Comparison of ENCODE assay signal across 1 cellular context in genomic region chr14:32201816-32202467, GRCh38.
A peak's percentile ranks its signal among the peaks of the same experiment; 100 is the strongest.
TF ChIP-seq lines count a peak whose summit lies in the region.

TSS of gene RNU6-7 (plus strand) at chr14:32202045.

TF ChIP-seq in HEK293, 187 proteins besides CTCF, POLR2A, EP300 and RAD21 (continued from another document and continues in another):
- TF ChIP-seq HIC1 (tag by site-specific recombination; IDR thresholded peaks at IDR 0.05) = no peak
- peak; percentile 4; the same call in 1 of the 2 replicates for TF ChIP-seq GFI1B (tag by site-specific recombination; IDR thresholded peaks at IDR 0.05)
- 0 out of 2 replicates have a peak, but pooled peaks have one; percentile 18 for TF ChIP-seq ZNF394 (tag by site-specific recombination; IDR thresholded peaks at IDR 0.05; ENCODE audit: borderline replicate concordance)
- 0 out of 2 replicates have a peak, but pooled peaks have one; percentile 38 for TF ChIP-seq ZNF561 (tag by site-specific recombination; IDR thresholded peaks at IDR 0.05; ENCODE audit: borderline replicate concordance)
- no peak for TF ChIP-seq ZNF830 (tag by site-specific recombination; IDR thresholded peaks at IDR 0.05; ENCODE audit: low read depth)
- no peak for TF ChIP-seq ZNF768 (tag by site-specific recombination; IDR thresholded peaks at IDR 0.05)
- TF ChIP-seq MYNN (tag by site-specific recombination; IDR thresholded peaks at IDR 0.05; ENCODE audit: borderline replicate concordance) = no peak
- TF ChIP-seq ZNF529 (tag by site-specific recombination; IDR thresholded peaks at IDR 0.05; ENCODE audit: insufficient replicate concordance) = no peak
- TF ChIP-seq ATF2 (tag by site-specific recombination; IDR thresholded peaks at IDR 0.05; ENCODE audit: low read depth) = no peak
- no peak for TF ChIP-seq KLF10 (tag by site-specific recombination; IDR thresholded peaks at IDR 0.05)
- TF ChIP-seq ZNF692 (tag by site-specific recombination; IDR thresholded peaks at IDR 0.05) = no peak; the same call in 1 of the 2 replicates
- no peak for TF ChIP-seq ZNF114 (tag by site-specific recombination; IDR thresholded peaks at IDR 0.05)
- TF ChIP-seq ZNF670 (tag by site-specific recombination; IDR thresholded peaks at IDR 0.05; ENCODE audit: low read depth) = no peak
- TF ChIP-seq ZNF280C (tag by site-specific recombination; IDR thresholded peaks at IDR 0.05) = no peak
- no peak for TF ChIP-seq ZNF350 (tag by site-specific recombination; IDR thresholded peaks at IDR 0.05)
- TF ChIP-seq SP7 (tag by site-specific recombination; IDR thresholded peaks at IDR 0.05) = peak; percentile 62
- TF ChIP-seq ZNF596 (tag by site-specific recombination; IDR thresholded peaks at IDR 0.05) = no peak; the same call in 1 of the 2 replicates
- no peak for TF ChIP-seq ZFP41 (tag by site-specific recombination; IDR thresholded peaks at IDR 0.05; ENCODE audit: borderline replicate concordance)
- no peak for TF ChIP-seq PRDM2 (tag by site-specific recombination; IDR thresholded peaks at IDR 0.05; ENCODE audit: borderline replicate concordance)
- TF ChIP-seq REST (tag by site-specific recombination; IDR thresholded peaks at IDR 0.05) = 0 out of 2 replicates have a peak, but pooled peaks have one; percentile 11
- no peak for TF ChIP-seq ZNF747 (tag by site-specific recombination; IDR thresholded peaks at IDR 0.05)
- no peak for TF ChIP-seq ZNF664 (tag by site-specific recombination; IDR thresholded peaks at IDR 0.05)
- TF ChIP-seq ZFP37 (tag by site-specific recombination; IDR thresholded peaks at IDR 0.05) = no peak
- no peak for TF ChIP-seq KLF9 (tag by site-specific recombination; IDR thresholded peaks at IDR 0.05; ENCODE audit: low read depth)
- no peak; the same call in 1 of the 2 replicates for TF ChIP-seq ZNF623 (tag by site-specific recombination; IDR thresholded peaks at IDR 0.05)
- TF ChIP-seq ZNF10 (tag by site-specific recombination; IDR thresholded peaks at IDR 0.05) = no peak
- TF ChIP-seq ZNF214 (tag by site-specific recombination; IDR thresholded peaks at IDR 0.05; ENCODE audit: borderline replicate concordance) = no peak
- 0 out of 2 replicates have a peak, but pooled peaks have one; percentile 7 for TF ChIP-seq ZNF518A (tag by site-specific recombination; conservative IDR thresholded peaks at IDR 0.05; ENCODE audit: low read depth)
- 0 out of 2 replicates have a peak, but pooled peaks have one; percentile 2 for TF ChIP-seq ZNF146 (tag by site-specific recombination; IDR thresholded peaks at IDR 0.05)
- no peak; the same call in 1 of the 2 replicates for TF ChIP-seq ZNF501 (tag by site-specific recombination; IDR thresholded peaks at IDR 0.05)
- TF ChIP-seq ZNF433 (tag by site-specific recombination; IDR thresholded peaks at IDR 0.05; ENCODE audit: low read depth) = no peak
